In genomic region chr16:70800798-70801480, GRCh38 we compare ENCODE assay signal across 8 cellular contexts. TPM values are rescaled to one million over a fixed set of nuclear protein-coding genes. Genes with fewer than 3 reads are reported as not detected.
DNase-seq lines count a peak whose midpoint lies in the region; ATAC-seq and TF ChIP-seq lines count a peak whose summit lies in the region.

Gene VAC14, minus strand, starts transcription at chr16:70801158. Its CDS starts 258 bp downstream, at chr16:70800900.

- peak within 1 kb of the TSS; percentile 79 for H3K4me3 ChIP-seq in BJ (ENCODE audit: low read depth, low read length)

- intact Hi-C loops in left colon (cut with DNase I, micrococcal nuclease): no loop called here

- ATAC-seq in GM19324 (IDR thresholded peaks at IDR 0.05; ENCODE audit: low FRiP score, unreplicated experiment) (peak; percentile 96), HG03460 (IDR thresholded peaks at IDR 0.05; ENCODE audit: unreplicated experiment) (peak; percentile 97), left colon (peak; percentile 99)

- H3K27me3 ChIP-seq in BJ (ENCODE audit: control insufficient read depth, insufficient read depth, low read length): no peaks in the 10 kb centered on the region

- TF ChIP-seq CTCF in BJ (IDR thresholded peaks at IDR 0.05; ENCODE audit: insufficient read depth, low read depth, low read length): no peak

- POLR2A ChIA-PET in BJ (lab: Charles Lee): no interaction called here

- CTCF ChIA-PET in BJ (lab: Yijun Ruan, JAX): interaction anchor here (0.9 kb wide), 1 partner anchor 23 kb away, joined by 3 read pairs; no protein-coding TSS in a partner anchor

- H3K36me3 ChIP-seq in BJ (ENCODE audit: control insufficient read depth, insufficient read depth, low read length): no peaks in the 10 kb centered on the region

- DNase-seq in BJ (ENCODE audit: low read depth) (peak; percentile 35), NCI-H526 (lab: John Stamatoyannopoulos, UW) (peak; percentile 81 to 93), cortex of kidney (lab: John Stamatoyannopoulos, UW) (peak; percentile 25), left colon (peak; percentile 95 to 99)
- DNase-seq in activated CD4-positive, alpha-beta T cell treated with anti-CD3 and anti-CD28 coated beads for 48 hours: peak; percentile 98
- peak; percentile 97 for DNase-seq in stimulated activated CD4-positive, alpha-beta T cell treated with anti-CD3 and anti-CD28 coated beads, Interleukin-1b, Interleukin-23, amount 100 ng/mL, for 48 hours

RNA-seq across cellular contexts. Expression of gene VAC14, which starts in this region (rescaled TPM):
- polyA plus RNA-seq in BJ (2011; rRNA removed): 30.4 and 50.7 TPM in 2 replicates
- 34.1 and 47.5 TPM in 2 replicates for polyA minus RNA-seq in BJ (2011; rRNA and poly(A)+ RNA removed)
- 10 to 100 TPM; 26.9 to 32.1 TPM for total RNA-seq in left colon

Comparison
In these comparisons a context has a peak if more than half of its experiments do, and no peak if none do; other contexts are left out.
1. Peak in every context shown above with its lines: DNase-seq, ATAC-seq and H3K4me3 ChIP-seq.
2. DNase-seq: peak in every context shown above with its lines; median percentile 98 in activated CD4-positive, alpha-beta T cell treated with anti-CD3 and anti-CD28 coated beads for 48 hours; 97 in left colon; 97 in stimulated activated CD4-positive, alpha-beta T cell treated with anti-CD3 and anti-CD28 coated beads, Interleukin-1b, Interleukin-23, amount 100 ng/mL, for 48 hours; 87 in NCI-H526; 35 in BJ; 25 in cortex of kidney.